Comparison of ENCODE assay signal across 12 cellular contexts in the genomic region with DNA sequence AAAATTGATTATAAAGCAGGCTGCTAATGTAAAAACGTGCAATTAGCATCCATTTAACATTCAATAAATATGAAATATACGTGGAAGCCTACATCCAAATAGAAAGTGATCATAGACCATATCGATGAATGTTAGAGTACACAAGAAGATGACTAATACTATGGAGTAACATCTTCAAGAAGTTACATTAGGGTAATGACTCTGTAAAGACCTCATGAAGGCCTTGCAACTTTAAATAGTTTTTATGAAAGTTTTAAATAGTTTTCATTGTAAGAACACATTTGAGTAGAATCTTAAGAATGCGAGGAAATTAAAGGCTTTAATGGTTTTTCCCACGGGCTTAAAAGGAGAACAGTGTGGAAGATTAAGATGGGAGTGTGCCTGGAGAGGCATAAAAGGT. TPM values are rescaled to one million over a fixed set of nuclear protein-coding genes. Genes with fewer than 3 reads are reported as not detected.
DNase-seq lines count a peak whose midpoint lies in the region; ATAC-seq and TF ChIP-seq lines count a peak whose summit lies in the region.
"Had no signal": no experiment of that assay in that cellular context is flagged by ENCODE, and none has a peak within 500 bp of the region (broad histone marks: within the 10 kb centered on the region; RNA-seq: fewer than 3 reads in every experiment).

No MANE protein-coding gene starts in this region.

- no peak overlapping the region for H2AFZ ChIP-seq in ACC112 (ENCODE audit: low read length, unreplicated experiment)

- H3K4me3 ChIP-seq in ACC112 (ENCODE audit: low read depth, low read length) (peak overlapping the region; percentile 87), fibroblast of villous mesenchyme (ENCODE audit: low read depth, low read length) (no peak overlapping the region)
- no peak overlapping the region for H3K4me3 ChIP-seq in CD8-positive, alpha-beta memory T cell (ENCODE audit: low read length)

- CTCF ChIA-PET in CD8-positive, alpha-beta memory T cell (lab: Charles Lee), result no interaction called here
- CTCF ChIA-PET in activated CD8-positive, alpha-beta T cell treated with anti-CD3 and anti-CD28 coated beads for 36 hours (lab: Charles Lee), result interaction anchor here (1.3 to 1.9 kb wide), 3 partner anchors 11 to 69 kb away, joined by 3 to 5 read pairs (median 4); no protein-coding TSS in a partner anchor

- peak overlapping the region; percentile 89 to 94 (median 91) for H3K4me3 Mint-ChIP-seq in CD8-positive, alpha-beta memory T cell
- peak overlapping the region; percentile 93 for H3K4me3 Mint-ChIP-seq in activated CD8-positive, alpha-beta T cell treated with anti-CD3 and anti-CD28 coated beads for 36 hours

- no peak for DNase-seq in CD8-positive, alpha-beta memory T cell
- DNase-seq in activated CD8-positive, alpha-beta T cell treated with anti-CD3 and anti-CD28 coated beads for 36 hours, result no peak
- DNase-seq in fibroblast of villous mesenchyme (ENCODE audit: low read depth), result peak; percentile 36
- DNase-seq in SKM-1 (lab: John Stamatoyannopoulos, UW; ENCODE audit: unreplicated experiment), result no peak
- DNase-seq in left colon, result no peak
- DNase-seq: activated effector memory CD4-positive, alpha-beta T cell treated with anti-CD3 and anti-CD28 coated beads, Interleukin-2, amount 50 U/mL, for 16 hours; effector memory CD4-positive, alpha-beta T cell; NCI-H1436 treated with DMSO at 0.1 percent for 48 hours; stimulated activated naive CD4-positive, alpha-beta T cell treated with Interleukin-2 at 50 U/mL for 16 hours had no signal

- no peak for TF ChIP-seq CTCF in activated CD8-positive, alpha-beta T cell treated with anti-CD3 and anti-CD28 coated beads for 36 hours (IDR thresholded peaks at IDR 0.05)
- no peak for TF ChIP-seq CTCF in fibroblast of villous mesenchyme (IDR thresholded peaks at IDR 0.05; ENCODE audit: insufficient read depth, low read depth, low read length)

- intact Hi-C loops in activated CD8-positive, alpha-beta T cell treated with anti-CD3 and anti-CD28 coated beads for 36 hours (cut with micrococcal nuclease), result no loop called here
- intact Hi-C loops in left colon (cut with DNase I, micrococcal nuclease), result no loop called here

- peaks cover 38 to 57% (median 49%) of the 10 kb centered on the region in 3 donors for H3K4me1 Mint-ChIP-seq in CD8-positive, alpha-beta memory T cell
- H3K4me1 Mint-ChIP-seq in activated CD8-positive, alpha-beta T cell treated with anti-CD3 and anti-CD28 coated beads for 36 hours (ENCODE audit: low read depth), result peaks cover 54% of the 10 kb centered on the region

- H3K27ac Mint-ChIP-seq in CD8-positive, alpha-beta memory T cell, result peak overlapping the region; percentile 19 to 97 (median 91)
- H3K27ac Mint-ChIP-seq in activated CD8-positive, alpha-beta T cell treated with anti-CD3 and anti-CD28 coated beads for 36 hours, result peak overlapping the region; percentile 95

- ATAC-seq in activated CD8-positive, alpha-beta T cell treated with anti-CD3 and anti-CD28 coated beads for 36 hours, result no peak
- ATAC-seq in GM18909 (IDR thresholded peaks at IDR 0.05; ENCODE audit: poor library complexity, unreplicated experiment) (no peak), GM21737 (IDR thresholded peaks at IDR 0.05; ENCODE audit: unreplicated experiment) (no peak), left colon (no peak)

- no peaks in the 10 kb centered on the region for H3K9me3 ChIP-seq in CD8-positive, alpha-beta memory T cell (ENCODE audit: low read length)

- H3K36me3 Mint-ChIP-seq in CD8-positive, alpha-beta memory T cell, result peaks cover 4 to 11% (median 8%) of the 10 kb centered on the region in 3 donors
- peaks cover 7% of the 10 kb centered on the region for H3K36me3 Mint-ChIP-seq in activated CD8-positive, alpha-beta T cell treated with anti-CD3 and anti-CD28 coated beads for 36 hours (ENCODE audit: low read depth)

- no peaks in the 10 kb centered on the region for H3K27me3 Mint-ChIP-seq in CD8-positive, alpha-beta memory T cell
- H3K27me3 Mint-ChIP-seq in activated CD8-positive, alpha-beta T cell treated with anti-CD3 and anti-CD28 coated beads for 36 hours, result no peaks in the 10 kb centered on the region

- H3K9me3 Mint-ChIP-seq in CD8-positive, alpha-beta memory T cell, result no peaks in the 10 kb centered on the region
- no peaks in the 10 kb centered on the region for H3K9me3 Mint-ChIP-seq in activated CD8-positive, alpha-beta T cell treated with anti-CD3 and anti-CD28 coated beads for 36 hours

- POLR2A ChIA-PET in CD8-positive, alpha-beta memory T cell (lab: Charles Lee), result no interaction called here
- POLR2A ChIA-PET in activated CD8-positive, alpha-beta T cell treated with anti-CD3 and anti-CD28 coated beads for 36 hours (lab: Charles Lee), result no interaction called here

- peak overlapping the region; percentile 82; the same call in 1 of the 2 replicates for H3K27ac ChIP-seq in ACC112 (ENCODE audit: low read depth, low read length)
- H3K27ac ChIP-seq in CD8-positive, alpha-beta memory T cell (ENCODE audit: low read depth, low read length), result no peak overlapping the region

- no peaks in the 10 kb centered on the region for H3K27me3 ChIP-seq in ACC112 (ENCODE audit: insufficient read depth, low read length)
- no peaks in the 10 kb centered on the region for H3K27me3 ChIP-seq in CD8-positive, alpha-beta memory T cell (ENCODE audit: insufficient read depth, low read length, poor library complexity, severe bottlenecking)

- H3K79me2 ChIP-seq in ACC112 (ENCODE audit: control insufficient read depth, insufficient read depth, low read length, unreplicated experiment), result peaks cover 13% of the 10 kb centered on the region

- H3K36me3 ChIP-seq in ACC112 (ENCODE audit: insufficient read depth, low read length), result no peaks in the 10 kb centered on the region
- no peaks in the 10 kb centered on the region for H3K36me3 ChIP-seq in CD8-positive, alpha-beta memory T cell (ENCODE audit: insufficient read depth, low read length)

- H3K4me1 ChIP-seq in ACC112 (ENCODE audit: control insufficient read depth, insufficient read depth, low read length, unreplicated experiment), result peaks cover 29% of the 10 kb centered on the region
- peaks cover 23% of the 10 kb centered on the region for H3K4me1 ChIP-seq in CD8-positive, alpha-beta memory T cell (ENCODE audit: insufficient read depth, low read length)

RNA-seq across cellular contexts. Expression of gene TRIM34, which starts 1.4 kb away (rescaled TPM):
- total RNA-seq in CD8-positive, alpha-beta memory T cell, result 1 to 10 TPM; 3.1 to 4.1 TPM
- polyA plus RNA-seq in CD8-positive, alpha-beta memory T cell, result 13.5 TPM
- total RNA-seq in activated CD8-positive, alpha-beta T cell treated with anti-CD3 and anti-CD28 coated beads for 36 hours, result 1 to 10 TPM; 8.5 to 9.3 TPM
- total RNA-seq in fibroblast of villous mesenchyme (7.1 and 10.4 TPM in 2 replicates), left colon (1 to 10 TPM; 7.9 to 9.8 TPM)

RNA-seq across cellular contexts. Expression of gene TRIM6, which starts 29.8 kb away (rescaled TPM):
- total RNA-seq in CD8-positive, alpha-beta memory T cell, result under 1 TPM in 1 of 2 experiments, not detected in 1; 0.20 TPM
- polyA plus RNA-seq in CD8-positive, alpha-beta memory T cell, result not detected
- total RNA-seq in activated CD8-positive, alpha-beta T cell treated with anti-CD3 and anti-CD28 coated beads for 36 hours, result under 1 TPM; 0.32 to 0.47 TPM
- total RNA-seq in fibroblast of villous mesenchyme (6.1 and 6.5 TPM in 2 replicates), left colon (1 to 10 TPM in 1 of 2 donors, under 1 TPM in 1; 0.40 to 1.7 TPM)

RNA-seq across cellular contexts. Expression of gene OR52B6, which starts 45.5 kb away (rescaled TPM):
- total RNA-seq in CD8-positive, alpha-beta memory T cell, result not detected
- polyA plus RNA-seq in CD8-positive, alpha-beta memory T cell, result not detected
- total RNA-seq in activated CD8-positive, alpha-beta T cell treated with anti-CD3 and anti-CD28 coated beads for 36 hours, result not detected
- total RNA-seq in fibroblast of villous mesenchyme (not detected in 2 replicates), left colon (not detected)

RNA-seq across cellular contexts. Expression of gene TRIM5, which starts 58.7 kb away (rescaled TPM):
- total RNA-seq in CD8-positive, alpha-beta memory T cell, result 10 to 100 TPM in 1 of 2 experiments, 1 to 10 TPM in 1; 8.2 to 10.6 TPM
- polyA plus RNA-seq in CD8-positive, alpha-beta memory T cell, result 9.8 TPM
- total RNA-seq in activated CD8-positive, alpha-beta T cell treated with anti-CD3 and anti-CD28 coated beads for 36 hours, result 10 to 100 TPM; 21.5 TPM
- total RNA-seq in fibroblast of villous mesenchyme (31.2 and 65.2 TPM in 2 replicates), left colon (10 to 100 TPM; 17.6 TPM)
